Comparison of ENCODE assay signal across 8 cellular contexts in genomic region chr16:67967183-67967955, GRCh38. TPM values are rescaled to one million over a fixed set of nuclear protein-coding genes. Genes with fewer than 3 reads are reported as not detected.
A peak's percentile ranks its signal among the peaks of the same experiment; 100 is the strongest.
DNase-seq lines count a peak whose midpoint lies in the region; ATAC-seq and TF ChIP-seq lines count a peak whose summit lies in the region.

No MANE protein-coding gene starts in this region.

- H3K9ac ChIP-seq in OCI-LY3 (ENCODE audit: low read length): peak overlapping the region; percentile 77

- peaks cover 20% of the 10 kb centered on the region for H4K20me1 ChIP-seq in OCI-LY3 (ENCODE audit: insufficient read depth, low read length)

- ATAC-seq in GM18870 (IDR thresholded peaks at IDR 0.05; ENCODE audit: unreplicated experiment): no peak
- ATAC-seq in GM18858 (IDR thresholded peaks at IDR 0.05; ENCODE audit: unreplicated experiment): no peak

- H3K27me3 ChIP-seq in OCI-LY3 (ENCODE audit: low read depth, low read length) (no peaks in the 10 kb centered on the region), vagina (no peaks in the 10 kb centered on the region)

- H3K9me3 ChIP-seq in OCI-LY3 (ENCODE audit: insufficient read depth, low read length) (no peaks in the 10 kb centered on the region), vagina (no peaks in the 10 kb centered on the region)

- no peak for TF ChIP-seq CTCF in OCI-LY3 (IDR thresholded peaks at IDR 0.05; ENCODE audit: low read depth, low read length)
- no peak for TF ChIP-seq CTCF in cardiac fibroblast (IDR thresholded peaks at IDR 0.05; ENCODE audit: low read depth, low read length)
- TF ChIP-seq CTCF in vagina (IDR thresholded peaks at IDR 0.05): no peak

- intact Hi-C loops in vagina (cut with DNase I): no loop called here

- DNase-seq in GM19238 (ENCODE audit: insufficient read length, low spot score): peak; percentile 36
- peak in 1 of 2 donors; percentile 41 for DNase-seq in cardiac fibroblast (ENCODE audit: low read depth in 2 of 2)
- DNase-seq in lung microvascular endothelial cell (ENCODE audit: low read depth in 2 of 2): peak; percentile 47 to 55
- no peak for DNase-seq in vagina (ENCODE audit: extremely low spot score in 2 of 2)
- DNase-seq in C1 segment of cervical spinal cord (lab: John Stamatoyannopoulos, UW): no peak

- H3K27ac ChIP-seq in OCI-LY3 (ENCODE audit: low read length) (no peak overlapping the region), vagina (peak overlapping the region; percentile 89)

- peaks cover 14% of the 10 kb centered on the region for H3K79me2 ChIP-seq in OCI-LY3 (ENCODE audit: low read length)

- no peak overlapping the region; the same call in 1 of the 2 replicates for H2AFZ ChIP-seq in OCI-LY3 (ENCODE audit: low read depth, low read length)

- H3K36me3 ChIP-seq in OCI-LY3 (replicated peaks; ENCODE audit: low read depth, low read length) (peaks cover 3% of the 10 kb centered on the region), vagina (peaks cover 0 to 10% of the 10 kb centered on the region in 2 donors)

- TF ChIP-seq POLR2A in vagina (IDR thresholded peaks at IDR 0.05): no peak

- peak overlapping the region; percentile 86 for H3K4me2 ChIP-seq in OCI-LY3 (ENCODE audit: low read length)

- H3K4me3 ChIP-seq in OCI-LY3 (ENCODE audit: low read length): peak overlapping the region; percentile 83
- H3K4me3 ChIP-seq in cardiac fibroblast (replicated peaks in 1 of 2; ENCODE audit: low read depth in 2 of 2, low read length in 2 of 2): peak overlapping the region; percentile 56 to 82
- peak overlapping the region; percentile 81 to 91 for H3K4me3 ChIP-seq in vagina

- peaks cover 12% of the 10 kb centered on the region; the same call in 1 of the 2 replicates for H3K4me1 ChIP-seq in OCI-LY3 (ENCODE audit: low read length)
- H3K4me1 ChIP-seq in vagina: peaks cover 66% of the 10 kb centered on the region

RNA-seq across cellular contexts. Expression of gene SLC12A4, which starts 1.1 kb away (rescaled TPM):
- total RNA-seq in lung microvascular endothelial cell (41.2 and 108 TPM in 2 replicates), vagina (43.2 TPM)

RNA-seq across cellular contexts. Expression of gene DPEP3, which starts 12.9 kb away (rescaled TPM):
- total RNA-seq in lung microvascular endothelial cell: 0.20 TPM in 1 of 2 replicates, not detected in the other
- not detected for total RNA-seq in vagina

RNA-seq across cellular contexts. Expression of gene LCAT, which starts 23.4 kb away (rescaled TPM):
- total RNA-seq in lung microvascular endothelial cell: 0.87 and 5.4 TPM in 2 replicates
- 33.4 TPM for total RNA-seq in vagina

RNA-seq across cellular contexts. Expression of gene PSMB10, which starts 30.7 kb away (rescaled TPM):
- total RNA-seq in lung microvascular endothelial cell (58.4 and 59.1 TPM in 2 replicates), vagina (45.2 TPM)

RNA-seq across cellular contexts. Expression of gene DPEP2, which starts 31.9 kb away (rescaled TPM):
- 3.3 and 8.9 TPM in 2 replicates for total RNA-seq in lung microvascular endothelial cell
- total RNA-seq in vagina: 2.0 TPM

Comparison
In these comparisons a context has a peak if more than half of its experiments do, and no peak if none do; other contexts are left out.
1. DNase-seq: peak in GM19238 (single experiment) and lung microvascular endothelial cell (2 of 2); none in vagina (0 of 2) and C1 segment of cervical spinal cord (0 of 14).
2. Peak in every context shown above with its lines, with median percentiles within 50 percentile points of each other: H3K4me3 ChIP-seq.